Comparison of ENCODE assay signal across 1 cellular context in the genomic region with DNA sequence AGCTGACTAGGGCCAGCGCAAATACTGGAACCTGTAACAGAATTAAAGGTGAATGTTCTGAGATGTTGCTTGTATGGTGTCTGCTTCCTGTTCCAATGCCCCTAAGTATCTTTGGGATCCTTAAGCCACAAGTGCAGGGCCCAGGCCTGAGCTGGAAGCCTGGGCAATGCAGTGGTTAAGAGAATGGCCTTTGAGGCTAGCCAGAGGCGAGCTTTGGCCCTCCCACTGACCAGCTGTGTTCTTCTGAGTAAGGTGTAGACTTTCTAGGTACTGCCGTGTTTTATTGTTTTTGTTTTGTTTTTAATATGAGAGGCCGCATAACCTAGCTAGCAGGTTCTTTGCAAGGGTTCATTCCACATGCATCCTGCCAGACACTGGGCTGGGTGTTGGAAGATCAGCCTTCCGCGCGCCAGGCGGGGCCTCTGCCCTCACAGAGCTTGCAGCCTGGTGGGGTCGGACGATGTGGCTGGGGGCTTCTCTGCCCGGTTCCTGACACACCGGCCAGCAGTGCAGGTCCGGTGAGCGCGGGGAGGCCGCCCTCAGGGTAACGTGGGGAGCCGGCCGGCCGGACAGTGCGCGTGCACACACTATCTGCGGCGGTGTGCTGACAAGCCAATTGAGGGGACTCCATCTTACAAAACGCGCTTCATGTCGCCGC.
TF ChIP-seq lines count a peak whose summit lies in the region.

No MANE protein-coding gene starts in this region.

TF ChIP-seq in HEK293, 187 proteins besides CTCF, POLR2A, EP300 and RAD21 (continued from another document):
- no peak for TF ChIP-seq PRDM6 (tag by site-specific recombination; IDR thresholded peaks at IDR 0.05)
